ENCODE assay signal across 18 cellular contexts in genomic region chr3:162119651-162120050, GRCh38.
DNase-seq lines count a peak whose midpoint lies in the region; ATAC-seq and TF ChIP-seq lines count a peak whose summit lies in the region.
"Had no signal": no experiment of that assay in that cellular context is flagged by ENCODE, and none has a peak within 500 bp of the region (broad histone marks: within the 10 kb centered on the region; RNA-seq: fewer than 3 reads in every experiment).

No MANE protein-coding gene starts in this region.

- no peak overlapping the region for H3K27ac ChIP-seq in SK-N-SH (ENCODE audit: low read depth in 2 of 2, low read length in 1 of 2)
- H3K27ac ChIP-seq in right atrium auricular region, result peak overlapping the region in 1 of 2 donors; percentile 18
- H3K27ac ChIP-seq in neural progenitor cell, result no peak overlapping the region
- H3K27ac ChIP-seq: 22Rv1, BLaER1, C4-2B had no signal

- no peaks in the 10 kb centered on the region for H4K20me1 ChIP-seq in SK-N-SH (ENCODE audit: insufficient read depth)
- H4K20me1 ChIP-seq in neural progenitor cell (ENCODE audit: low read depth), result no peaks in the 10 kb centered on the region
- H4K20me1 ChIP-seq: BLaER1 had no signal

- DNase-seq in SK-N-SH (no peak), left ventricle myocardium superior (no peak), right atrium auricular region (ENCODE audit: low spot score) (no peak), neural progenitor cell (ENCODE audit: low spot score) (no peak)
- DNase-seq: Caco-2; CD4-positive, CD25-positive, alpha-beta regulatory T cell; CD8-positive, alpha-beta T cell; DMS153; DND-41; H9; HFFc6 had no signal

- no peaks in the 10 kb centered on the region for H3K36me3 Mint-ChIP-seq in neural progenitor cell
- H3K36me3 Mint-ChIP-seq: CD4-positive, CD25-positive, alpha-beta regulatory T cell; CD8-positive, alpha-beta T cell had no signal

- intact Hi-C loops in left ventricle myocardium superior (cut with micrococcal nuclease), result no loop called here

- no peak for TF ChIP-seq RAD21 in SK-N-SH (IDR thresholded peaks at IDR 0.05; ENCODE audit: low read length)

- no peaks in the 10 kb centered on the region for H3K27me3 Mint-ChIP-seq in neural progenitor cell (ENCODE audit: insufficient read depth, low read depth)
- H3K27me3 Mint-ChIP-seq: B cell; CD4-positive, CD25-positive, alpha-beta regulatory T cell had no signal

- H3K79me2 ChIP-seq in SK-N-SH (ENCODE audit: insufficient read depth), result no peaks in the 10 kb centered on the region
- no peaks in the 10 kb centered on the region for H3K79me2 ChIP-seq in neural progenitor cell (ENCODE audit: low read depth)

- no peak for ATAC-seq in SK-N-SH treated with all-trans-retinoic acid at 6 μM for 48 hours
- peak; percentile 61 for ATAC-seq in left ventricle myocardium superior
- ATAC-seq in activated CD4-positive, CD25-positive, alpha-beta regulatory T cell treated with anti-CD3 and anti-CD28 coated beads, Interleukin-2, amount 50 U/mL, for 24 hours, result no peak
- ATAC-seq: CD8-positive, alpha-beta T cell; GM23338 had no signal

- no peaks in the 10 kb centered on the region for H3K9me3 Mint-ChIP-seq in neural progenitor cell
- H3K9me3 Mint-ChIP-seq: GM23338, H9, HFFc6 had no signal

- no peaks in the 10 kb centered on the region for H3K27me3 ChIP-seq in SK-N-SH (ENCODE audit: insufficient read depth)
- no peaks in the 10 kb centered on the region for H3K27me3 ChIP-seq in right atrium auricular region
- no peaks in the 10 kb centered on the region for H3K27me3 ChIP-seq in neural progenitor cell
- H3K27me3 ChIP-seq: BLaER1 had no signal

- no peak overlapping the region for H3K4me2 ChIP-seq in SK-N-SH
- no peak overlapping the region for H3K4me2 ChIP-seq in neural progenitor cell
- H3K4me2 ChIP-seq: BLaER1, GM23338 had no signal

- 0 out of 2 replicates have a peak overlapping the region, but pooled peaks have one; percentile 51 for H2AFZ ChIP-seq in SK-N-SH (ENCODE audit: low read depth)
- H2AFZ ChIP-seq in neural progenitor cell (replicated peaks), result peak overlapping the region; percentile 41
- H2AFZ ChIP-seq: GM23338 had no signal

- H3K4me1 ChIP-seq in SK-N-SH (ENCODE audit: control insufficient read depth in 1 of 2, insufficient read depth in 2 of 2, low read depth in 1 of 2, low read length in 1 of 2) (no peaks in the 10 kb centered on the region; a peak in 1 of 4 replicates), right atrium auricular region (no peaks in the 10 kb centered on the region), neural progenitor cell (peaks cover 9% of the 10 kb centered on the region)
- H3K4me1 ChIP-seq: BLaER1, Caco-2 had no signal

- no peak overlapping the region for H3K27ac Mint-ChIP-seq in neural progenitor cell
- H3K27ac Mint-ChIP-seq: B cell; CD4-positive, CD25-positive, alpha-beta regulatory T cell; CD8-positive, alpha-beta T cell; GM23338; H9; HFFc6 had no signal

- no peaks in the 10 kb centered on the region for H3K9me2 ChIP-seq in SK-N-SH

- POLR2A ChIA-PET in SK-N-SH (lab: Yijun Ruan, JAX), result no interaction called here

- TF ChIP-seq CTCF in SK-N-SH (IDR thresholded peaks at IDR 0.05) (no peak), right atrium auricular region (IDR thresholded peaks at IDR 0.05) (no peak), neural progenitor cell (IDR thresholded peaks at IDR 0.05) (no peak)

- WGBS in SK-N-SH (ENCODE audit: low lambda C conversion rate), result 44% methylated on average over 2 of the region's 2 CpGs

- H3K9me3 ChIP-seq in SK-N-SH (no peaks in the 10 kb centered on the region), right atrium auricular region (no peaks in the 10 kb centered on the region), neural progenitor cell (ENCODE audit: low read depth) (no peaks in the 10 kb centered on the region)
- H3K9me3 ChIP-seq: BLaER1, Caco-2 had no signal

- no peaks in the 10 kb centered on the region for H3K36me3 ChIP-seq in SK-N-SH (replicated peaks in 1 of 2; ENCODE audit: control insufficient read depth in 1 of 2, insufficient read depth in 2 of 2, low read length in 1 of 2)
- H3K36me3 ChIP-seq in right atrium auricular region, result no peaks in the 10 kb centered on the region
- no peaks in the 10 kb centered on the region for H3K36me3 ChIP-seq in neural progenitor cell
- H3K36me3 ChIP-seq: BLaER1 had no signal

- H3K4me3 Mint-ChIP-seq in neural progenitor cell, result no peak overlapping the region
- H3K4me3 Mint-ChIP-seq: B cell; CD4-positive, CD25-positive, alpha-beta regulatory T cell; CD8-positive, alpha-beta T cell; GM23338; H9; HFFc6 had no signal

- H3K9ac ChIP-seq in SK-N-SH, result no peak overlapping the region
- no peak overlapping the region for H3K9ac ChIP-seq in neural progenitor cell
- H3K9ac ChIP-seq: BLaER1 had no signal

- CTCF ChIA-PET in SK-N-SH (lab: Yijun Ruan, JAX), result no interaction called here

- H3F3A ChIP-seq in SK-N-SH (replicated peaks; ENCODE audit: insufficient read depth) (no peaks in the 10 kb centered on the region), neural progenitor cell (ENCODE audit: low read depth) (no peaks in the 10 kb centered on the region)

- TF ChIP-seq EP300 in SK-N-SH (IDR thresholded peaks at IDR 0.05; ENCODE audit: borderline replicate concordance in 1 of 2, low read depth in 1 of 2, low read length in 1 of 2), result no peak

- H3K4me1 Mint-ChIP-seq in neural progenitor cell, result peaks cover 3% of the 10 kb centered on the region
- H3K4me1 Mint-ChIP-seq: B cell; CD4-positive, CD25-positive, alpha-beta regulatory T cell had no signal

- H3K4me3 ChIP-seq in SK-N-SH (ENCODE audit: low read depth in 2 of 2, low read length in 1 of 2) (no peak overlapping the region), right atrium auricular region (no peak overlapping the region), neural progenitor cell (no peak overlapping the region)
- H3K4me3 ChIP-seq: BLaER1, GM23338 had no signal

TF ChIP-seq in SK-N-SH, 30 proteins besides CTCF, POLR2A, EP300 and RAD21 (continues in another document):
- no peak for TF ChIP-seq TCF12 (IDR thresholded peaks at IDR 0.05)
- no peak for TF ChIP-seq IRF3 (IDR thresholded peaks at IDR 0.05; ENCODE audit: low read depth, low read length)
- no peak for TF ChIP-seq NFIC (IDR thresholded peaks at IDR 0.05; ENCODE audit: borderline replicate concordance)

TF ChIP-seq in SK-N-SH treated with all-trans-retinoic acid at 6 μM for 48 hours, 23 proteins besides CTCF, POLR2A, EP300 and RAD21:
- no peak for TF ChIP-seq GLIS3 (CRISPR knock-in tag; IDR thresholded peaks at IDR 0.05)
